Comparison of ENCODE assay signal across 28 cellular contexts in the genomic region with DNA sequence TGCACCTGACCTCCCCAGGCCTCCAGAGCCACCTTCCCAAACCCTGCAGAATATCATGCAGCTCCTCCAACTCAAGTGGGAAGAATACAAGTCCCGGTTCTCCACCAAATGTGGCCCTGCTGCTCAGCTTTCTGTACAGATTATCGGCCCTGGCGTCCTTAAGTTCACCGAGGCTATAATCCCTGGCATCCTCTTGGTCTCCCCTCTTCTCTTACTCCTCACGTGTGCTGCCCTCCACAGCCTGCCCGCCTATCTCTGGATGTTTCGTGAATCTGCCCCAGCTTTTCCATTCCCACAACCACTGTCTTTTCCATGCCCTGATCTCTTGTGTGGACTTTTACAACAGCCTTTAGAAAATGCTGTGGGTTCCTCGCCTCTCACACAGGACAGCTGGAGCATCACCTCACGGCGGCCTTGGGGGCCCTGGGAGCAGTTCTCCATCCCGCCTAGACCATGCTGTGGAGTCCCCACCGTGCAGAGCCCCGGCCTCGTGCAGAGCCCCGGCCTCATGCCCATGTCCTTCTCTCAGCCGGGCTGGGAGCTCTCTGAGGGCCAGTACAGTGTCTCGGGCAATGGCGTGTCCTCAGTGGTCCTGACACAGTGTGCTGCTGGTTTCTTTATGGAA.
DNase-seq lines count a peak whose midpoint lies in the region; ATAC-seq, FAIRE-seq and TF ChIP-seq lines count a peak whose summit lies in the region.
"Had no signal": no experiment of that assay in that cellular context is flagged by ENCODE, and none has a peak within 500 bp of the region (broad histone marks: within the 10 kb centered on the region; RNA-seq: fewer than 3 reads in every experiment).

No MANE protein-coding gene starts in this region.

- no peak for ATAC-seq in right cardiac atrium
- ATAC-seq: CD8-positive, alpha-beta T cell; GM12878; GM23338 had no signal

- no peaks in the 10 kb centered on the region for H3K36me3 Mint-ChIP-seq in CD8-positive, alpha-beta memory T cell
- H3K36me3 Mint-ChIP-seq: CD4-positive, CD25-positive, alpha-beta regulatory T cell; CD8-positive, alpha-beta T cell had no signal

- no peak overlapping the region for H3K4me3 ChIP-seq in right atrium auricular region
- H3K4me3 ChIP-seq in right cardiac atrium (ENCODE audit: low read length), result no peak overlapping the region
- H3K4me3 ChIP-seq in bronchial epithelial cell (ENCODE audit: low read depth, low read length), result no peak overlapping the region
- H3K4me3 ChIP-seq in osteoblast (ENCODE audit: insufficient read depth, low read length), result no peak overlapping the region
- H3K4me3 ChIP-seq in thyroid gland (replicated peaks in 1 of 3), result no peak overlapping the region
- H3K4me3 ChIP-seq in CD8-positive, alpha-beta memory T cell (ENCODE audit: low read length), result no peak overlapping the region
- H3K4me3 ChIP-seq: A549, GM12878, GM23338, HAP-1 had no signal

- H3K9me3 ChIP-seq in right atrium auricular region (no peaks in the 10 kb centered on the region), right cardiac atrium (ENCODE audit: control insufficient read depth, low read length) (no peaks in the 10 kb centered on the region), osteoblast (ENCODE audit: low read depth, low read length) (no peaks in the 10 kb centered on the region), thyroid gland (no peaks in the 10 kb centered on the region)
- H3K9me3 ChIP-seq in CD8-positive, alpha-beta memory T cell (ENCODE audit: low read length), result no peaks in the 10 kb centered on the region
- H3K9me3 ChIP-seq: A549, BE2C, HAP-1 had no signal

- no peaks in the 10 kb centered on the region for H3K79me2 ChIP-seq in osteoblast (ENCODE audit: insufficient read depth, low read length)

- H3K4me2 ChIP-seq in osteoblast (ENCODE audit: insufficient read depth, low read length), result no peak overlapping the region
- H3K4me2 ChIP-seq: A549, GM23338 had no signal

- TF ChIP-seq CTCF in right atrium auricular region (IDR thresholded peaks at IDR 0.05) (no peak), bronchial epithelial cell (IDR thresholded peaks at IDR 0.05; ENCODE audit: insufficient read depth, low read length, severe bottlenecking) (no peak), osteoblast (IDR thresholded peaks at IDR 0.05; ENCODE audit: extremely low read depth, low read depth, low read length) (no peak), thyroid gland (IDR thresholded peaks at IDR 0.05) (no peak)

- peaks cover 3 to 4% of the 10 kb centered on the region in 2 donors for H3K27me3 Mint-ChIP-seq in CD8-positive, alpha-beta memory T cell
- H3K27me3 Mint-ChIP-seq: CD4-positive, CD25-positive, alpha-beta regulatory T cell had no signal

- peaks cover 0 to 2% (median 0%) of the 10 kb centered on the region in 5 donors for H3K9me3 Mint-ChIP-seq in CD8-positive, alpha-beta memory T cell
- H3K9me3 Mint-ChIP-seq: CD8-positive, alpha-beta T cell; GM23338 had no signal

- peak; percentile 47 for FAIRE-seq in bronchial epithelial cell (lab: Jason Lieb, UNC)
- FAIRE-seq in GM12891 (lab: Jason Lieb, UNC), result no peak
- FAIRE-seq: A549, D721Med, GM12878, GM18507, GM19239, H54 had no signal

- DNase-seq in right atrium auricular region (ENCODE audit: low spot score) (peak; percentile 32), right cardiac atrium (no peak), bronchial epithelial cell (ENCODE audit: low read depth) (no peak), osteoblast (ENCODE audit: insufficient read length, low spot score, missing footprints) (peak; percentile 64), thyroid gland (no peak), GM12891 (ENCODE audit: insufficient read length, low spot score) (no peak)
- no peak for DNase-seq in activated effector memory CD4-positive, alpha-beta T cell treated with Interleukin-2 at 50 U/mL for 16 hours
- no peak for DNase-seq in CD8-positive, alpha-beta memory T cell
- DNase-seq: 8988T; ACHN; AML-193; BE2C; CD4-positive, CD25-positive, alpha-beta regulatory T cell; CD8-positive, alpha-beta T cell; DMS 273 treated with DMSO at 0.1 percent for 48 hours; DMS79; EL; GDM1; HFFc6 had no signal

- CTCF ChIA-PET in CD8-positive, alpha-beta memory T cell (lab: Charles Lee), result no interaction called here

- H3K27ac Mint-ChIP-seq in CD8-positive, alpha-beta memory T cell, result no peak overlapping the region
- H3K27ac Mint-ChIP-seq: CD4-positive, CD25-positive, alpha-beta regulatory T cell; CD8-positive, alpha-beta T cell; GM23338; HFFc6 had no signal

- 85% methylated on average over 18 of the region's 18 CpGs for WGBS in right cardiac atrium
- 88 to 93% methylated on average over 18 of the region's 18 CpGs for WGBS in thyroid gland, 2 donors

- H3K36me3 ChIP-seq in right atrium auricular region (no peaks in the 10 kb centered on the region), bronchial epithelial cell (ENCODE audit: control insufficient read depth, insufficient read depth, low read length) (no peaks in the 10 kb centered on the region), osteoblast (ENCODE audit: insufficient read depth, low read length) (no peaks in the 10 kb centered on the region), thyroid gland (no peaks in the 10 kb centered on the region)
- no peaks in the 10 kb centered on the region for H3K36me3 ChIP-seq in CD8-positive, alpha-beta memory T cell (ENCODE audit: insufficient read depth, low read length)
- H3K36me3 ChIP-seq: BE2C, HAP-1 had no signal

- H3K4me1 Mint-ChIP-seq in CD8-positive, alpha-beta memory T cell, result no peaks in the 10 kb centered on the region
- H3K4me1 Mint-ChIP-seq: CD4-positive, CD25-positive, alpha-beta regulatory T cell had no signal

- no peak overlapping the region for H3K27ac ChIP-seq in right atrium auricular region
- H3K27ac ChIP-seq in right cardiac atrium (ENCODE audit: low read length), result no peak overlapping the region
- H3K27ac ChIP-seq in osteoblast (ENCODE audit: low read depth, low read length), result no peak overlapping the region
- peak overlapping the region; percentile 57 to 84 (median 75) for H3K27ac ChIP-seq in thyroid gland
- H3K27ac ChIP-seq in CD8-positive, alpha-beta memory T cell (ENCODE audit: low read depth, low read length), result no peak overlapping the region
- H3K27ac ChIP-seq: A549, C4-2B had no signal

- H4K20me1 ChIP-seq in osteoblast (ENCODE audit: insufficient read depth, low read length), result no peaks in the 10 kb centered on the region

- intact Hi-C loops in right cardiac atrium (cut with DNase I), result loop anchor here in 2 of 4 donors (5.0 to 10.0 kb wide), 2 partner anchors 180 to 378 kb away; no protein-coding TSS in a partner anchor
- intact Hi-C loops in thyroid gland (cut with DNase I), result no loop called here

- no peaks in the 10 kb centered on the region for H3K4me1 ChIP-seq in right atrium auricular region
- no peaks in the 10 kb centered on the region for H3K4me1 ChIP-seq in right cardiac atrium (ENCODE audit: control insufficient read depth, insufficient read depth, low read length)
- no peaks in the 10 kb centered on the region for H3K4me1 ChIP-seq in osteoblast (ENCODE audit: insufficient read depth, low read length)
- peaks cover 56 to 62% of the 10 kb centered on the region in 2 donors for H3K4me1 ChIP-seq in thyroid gland
- no peaks in the 10 kb centered on the region for H3K4me1 ChIP-seq in CD8-positive, alpha-beta memory T cell (ENCODE audit: insufficient read depth, low read length)
- H3K4me1 ChIP-seq: A549, BE2C, HAP-1 had no signal

- H2AFZ ChIP-seq in osteoblast (ENCODE audit: low read length), result no peak overlapping the region
- H2AFZ ChIP-seq: GM23338 had no signal

- POLR2A ChIA-PET in CD8-positive, alpha-beta memory T cell (lab: Charles Lee), result no interaction called here

- H3K27me3 ChIP-seq in right atrium auricular region, result no peaks in the 10 kb centered on the region
- no peaks in the 10 kb centered on the region for H3K27me3 ChIP-seq in right cardiac atrium (ENCODE audit: control insufficient read depth, insufficient read depth)
- no peaks in the 10 kb centered on the region for H3K27me3 ChIP-seq in bronchial epithelial cell (ENCODE audit: control insufficient read depth, insufficient read depth, low read length)
- H3K27me3 ChIP-seq in osteoblast (ENCODE audit: insufficient read depth, low read length), result no peaks in the 10 kb centered on the region
- H3K27me3 ChIP-seq in thyroid gland, result no peaks in the 10 kb centered on the region
- no peaks in the 10 kb centered on the region for H3K27me3 ChIP-seq in CD8-positive, alpha-beta memory T cell (ENCODE audit: insufficient read depth, low read length, poor library complexity, severe bottlenecking)
- H3K27me3 ChIP-seq: BE2C had no signal

- H3K4me3 Mint-ChIP-seq in CD8-positive, alpha-beta memory T cell, result no peak overlapping the region
- H3K4me3 Mint-ChIP-seq: CD4-positive, CD25-positive, alpha-beta regulatory T cell; CD8-positive, alpha-beta T cell; GM23338; HFFc6 had no signal

- TF ChIP-seq POLR2A in thyroid gland (IDR thresholded peaks at IDR 0.05) (no peak), GM12891 (IDR thresholded peaks at IDR 0.05; ENCODE audit: low read depth, low read length) (no peak)

TF ChIP-seq in GM12891, 5 proteins besides CTCF, POLR2A, EP300 and RAD21:
- TF ChIP-seq SPI1 (IDR thresholded peaks at IDR 0.05; ENCODE audit: low read depth, low read length) (no peak), PAX5 (IDR thresholded peaks at IDR 0.05; ENCODE audit: insufficient read depth, low read length, severe bottlenecking) (no peak), POLR2AphosphoS5 (IDR thresholded peaks at IDR 0.05; ENCODE audit: low read depth, low read length) (no peak), TAF1 (IDR thresholded peaks at IDR 0.05; ENCODE audit: low read depth, low read length) (no peak), POU2F2 (IDR thresholded peaks at IDR 0.05; ENCODE audit: low read depth, low read length) (no peak)

Comparison
In these comparisons a context has a peak if more than half of its experiments do, and no peak if none do; other contexts are left out.
1. DNase-seq: peak in right atrium auricular region (single experiment) and osteoblast (single experiment); none in right cardiac atrium (0 of 3), bronchial epithelial cell (single experiment), thyroid gland (0 of 2), activated effector memory CD4-positive, alpha-beta T cell treated with Interleukin-2 at 50 U/mL for 16 hours (single experiment), GM12891 (single experiment) and CD8-positive, alpha-beta memory T cell (0 of 5).
2. H3K27ac ChIP-seq: peak in thyroid gland (3 of 3); none in right atrium auricular region (0 of 2), right cardiac atrium (single experiment), osteoblast (single experiment) and CD8-positive, alpha-beta memory T cell (single experiment).